In the genomic region with DNA sequence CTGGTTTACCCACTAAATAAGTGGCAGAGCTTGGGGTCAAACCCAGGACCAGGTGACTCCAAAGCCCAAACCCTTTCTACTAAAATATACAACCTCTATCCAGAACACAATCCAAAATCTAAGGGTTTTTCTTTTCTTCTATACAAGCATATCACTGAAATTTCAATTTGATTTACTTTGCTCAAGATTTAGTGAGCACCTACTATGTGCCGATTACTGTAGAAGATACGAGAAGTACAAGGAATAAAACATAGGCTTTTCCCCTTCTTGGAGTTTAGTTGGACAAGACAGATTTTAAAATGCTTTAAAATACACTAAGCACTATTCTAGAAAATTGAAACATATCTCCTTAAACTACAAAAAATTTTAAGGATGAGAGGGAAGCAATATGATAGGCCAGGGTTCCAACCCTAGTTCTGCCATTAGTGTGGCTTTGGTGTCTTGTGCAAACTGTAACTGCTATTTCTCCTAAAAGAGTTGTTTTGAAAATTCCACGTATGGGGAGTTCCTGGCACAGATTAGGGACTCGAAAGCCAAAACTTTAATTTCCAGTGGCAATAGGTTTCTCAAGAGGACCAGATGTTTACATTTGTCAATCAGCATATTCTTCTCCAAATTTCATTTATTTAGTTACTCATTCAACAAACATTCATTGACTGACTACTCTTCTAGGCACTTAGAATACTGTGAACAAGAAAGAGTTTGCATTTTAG, we compare ENCODE assay signal across 9 cellular contexts. TPM values are rescaled to one million over a fixed set of nuclear protein-coding genes. Genes with fewer than 3 reads are reported as not detected.
DNase-seq lines count a peak whose midpoint lies in the region; ATAC-seq, FAIRE-seq and TF ChIP-seq lines count a peak whose summit lies in the region.
"Had no signal": no experiment of that assay in that cellular context is flagged by ENCODE, and none has a peak within 500 bp of the region (broad histone marks: within the 10 kb centered on the region; RNA-seq: fewer than 3 reads in every experiment).

No MANE protein-coding gene starts in this region.

- H3K4me3 ChIP-seq in AG04450 (ENCODE audit: low read depth, low read length) (peak overlapping the region; percentile 87), mesendoderm (ENCODE audit: low read length) (no peak overlapping the region)

- no peak overlapping the region for H3K9ac ChIP-seq in mesendoderm (ENCODE audit: low read length)

- H3K27ac ChIP-seq in AG04450 (ENCODE audit: low read depth, low read length) (peak overlapping the region; percentile 98), mesendoderm (ENCODE audit: low read depth, low read length) (no peak overlapping the region)

- peak overlapping the region; percentile 45 for H3K56ac ChIP-seq in mesendoderm (ENCODE audit: low read length)

- FAIRE-seq in RCC 7860 (lab: Jason Lieb, UNC): no peak

- H3K9me3 ChIP-seq in AG04450 (ENCODE audit: control insufficient read depth, insufficient read depth, low read length): no peaks in the 10 kb centered on the region

- H2BK15ac ChIP-seq in mesendoderm (replicated peaks; ENCODE audit: low read depth): no peak overlapping the region

- POLR2A ChIA-PET in AG04450 (lab: Yijun Ruan, JAX): interaction anchor here (1.3 kb wide), 1 partner anchor 17 kb away, joined by 3 read pairs; no protein-coding TSS in a partner anchor

- H3K27me3 ChIP-seq in AG04450 (ENCODE audit: control insufficient read depth, insufficient read depth, low read length) (no peaks in the 10 kb centered on the region), mesendoderm (ENCODE audit: insufficient read depth, low read length, poor library complexity) (no peaks in the 10 kb centered on the region)

- peaks cover 36% of the 10 kb centered on the region for H3K36me3 Mint-ChIP-seq in HFFc6 (ENCODE audit: low read depth)

- no peaks in the 10 kb centered on the region for H3K9me3 Mint-ChIP-seq in HFFc6

- no peak overlapping the region for H2BK5ac ChIP-seq in mesendoderm (ENCODE audit: low read length)

- no peak overlapping the region for H3K4ac ChIP-seq in mesendoderm (ENCODE audit: low read depth, low read length)

- H3K4me2 ChIP-seq in mesendoderm (ENCODE audit: low read length): peak overlapping the region; percentile 33

- no CpG with 5 or more reads among the region's 4 CpGs for WGBS in mesendoderm (ENCODE audit: extremely low coverage, insufficient coverage, low lambda C conversion rate)

- no peak overlapping the region for H2AK5ac ChIP-seq in mesendoderm (ENCODE audit: low read length)

- H3K23ac ChIP-seq in mesendoderm (ENCODE audit: low read length): no peak overlapping the region

- no peak overlapping the region for H3K18ac ChIP-seq in mesendoderm (ENCODE audit: low read length)

- TF ChIP-seq CTCF in AG04450 (IDR thresholded peaks at IDR 0.05; ENCODE audit: low read depth, low read length) (no peak), HFFc6 (IDR thresholded peaks at IDR 0.05) (no peak)

- DNase-seq in AG04450 (ENCODE audit: low read depth, low spot score) (no peak), HFFc6 (peak; percentile 31), astrocyte of the hippocampus (ENCODE audit: low read depth, low spot score) (peak; percentile 42), mesendoderm (no peak), RCC 7860 (ENCODE audit: low spot score) (no peak), inferior parietal cortex (ENCODE audit: extremely low spot score) (no peak)
- DNase-seq in activated effector memory CD4-positive, alpha-beta T cell treated with anti-CD3 and anti-CD28 coated beads, Interleukin-2, amount 50 U/mL, for 16 hours: no peak

- no peak overlapping the region for H4K8ac ChIP-seq in mesendoderm (ENCODE audit: low read depth, low read length)

- H3K27me3 Mint-ChIP-seq in HFFc6 (ENCODE audit: insufficient read depth): peaks cover 2% of the 10 kb centered on the region; the same call in 1 of the 2 replicates

- H3K4me1 Mint-ChIP-seq in HFFc6 (ENCODE audit: low read depth): peaks cover 66% of the 10 kb centered on the region

- no peaks in the 10 kb centered on the region for H3K36me3 ChIP-seq in mesendoderm (ENCODE audit: control insufficient read depth, insufficient read depth, low read length)

- no peak overlapping the region for H2BK120ac ChIP-seq in mesendoderm (ENCODE audit: low read depth, low read length)

- peaks cover 7% of the 10 kb centered on the region for H3K4me1 ChIP-seq in mesendoderm (ENCODE audit: control insufficient read depth, low read depth, low read length)

- H3K79me2 ChIP-seq in mesendoderm (ENCODE audit: control insufficient read depth, insufficient read depth, low read length): peaks cover 25% of the 10 kb centered on the region

- peaks cover 13% of the 10 kb centered on the region for H3K79me1 ChIP-seq in mesendoderm (ENCODE audit: low read length)

- CTCF ChIA-PET in AG04450 (lab: Charles Lee): interaction anchor here (1.1 kb wide), 1 partner anchor 37 kb away, joined by 4 read pairs; no protein-coding TSS in a partner anchor

- H4K5ac ChIP-seq in mesendoderm (ENCODE audit: low read length): no peak overlapping the region

- H3K4me3 Mint-ChIP-seq in HFFc6: peak overlapping the region; percentile 98

- H3K27ac Mint-ChIP-seq in HFFc6: peak overlapping the region; percentile 99

- ATAC-seq in HG03039 (IDR thresholded peaks at IDR 0.05; ENCODE audit: unreplicated experiment): no peak
- ATAC-seq: esophagus mucosa had no signal

RNA-seq across cellular contexts. Expression of gene L3HYPDH, which starts 2.6 kb away (rescaled TPM):
- polyA plus RNA-seq in AG04450 (2011; rRNA removed): 49.8 and 67.3 TPM in 2 replicates
- 31.4 and 49.3 TPM in 2 replicates for polyA minus RNA-seq in AG04450 (2011; rRNA and poly(A)+ RNA removed)
- total RNA-seq in HFFc6 (2021; fragmentation: NEBNext Ultra II Directional; extraction: Animal tissue kit (Norgen Biotek cat#: 25700)): 10 to 100 TPM; 20.6 to 25.7 (median 21.4) TPM
- 12.5 TPM for polyA plus RNA-seq in mesendoderm (2013, experiment 1 of 2)
- polyA plus RNA-seq in mesendoderm (2013, experiment 2 of 2): 11.3 TPM

RNA-seq across cellular contexts. Expression of gene JKAMP, which starts 2.8 kb away (rescaled TPM):
- 162 and 208 TPM in 2 replicates for polyA plus RNA-seq in AG04450 (2011; rRNA removed)
- polyA minus RNA-seq in AG04450 (2011; rRNA and poly(A)+ RNA removed): 48.7 and 87.7 TPM in 2 replicates
- 10 to 100 TPM; 54.8 to 71.5 (median 61.9) TPM for total RNA-seq in HFFc6 (2021; fragmentation: NEBNext Ultra II Directional; extraction: Animal tissue kit (Norgen Biotek cat#: 25700))
- polyA plus RNA-seq in mesendoderm (2013, experiment 1 of 2): 55.9 TPM
- polyA plus RNA-seq in mesendoderm (2013, experiment 2 of 2): 57.0 TPM

RNA-seq across cellular contexts. Expression of gene GPR135, which starts 16.4 kb away (rescaled TPM):
- polyA plus RNA-seq in AG04450 (2011; rRNA removed): 1.7 and 2.4 TPM in 2 replicates
- 2.7 and 4.5 TPM in 2 replicates for polyA minus RNA-seq in AG04450 (2011; rRNA and poly(A)+ RNA removed)
- 1 to 10 TPM; 1.7 to 2.7 (median 2.1) TPM for total RNA-seq in HFFc6 (2021; fragmentation: NEBNext Ultra II Directional; extraction: Animal tissue kit (Norgen Biotek cat#: 25700))
- 0.87 TPM for polyA plus RNA-seq in mesendoderm (2013, experiment 1 of 2)
- 0.87 TPM for polyA plus RNA-seq in mesendoderm (2013, experiment 2 of 2)

Comparison
In these comparisons a context has a peak if more than half of its experiments do, and no peak if none do; other contexts are left out.
1. DNase-seq: peak in HFFc6 (single experiment) and astrocyte of the hippocampus (single experiment); none in AG04450 (single experiment), mesendoderm (single experiment), activated effector memory CD4-positive, alpha-beta T cell treated with anti-CD3 and anti-CD28 coated beads, Interleukin-2, amount 50 U/mL, for 16 hours (single experiment), RCC 7860 (single experiment) and inferior parietal cortex (single experiment).